ENCODE assay signal across 9 cellular contexts in genomic region chr12:51847830-51848727, GRCh38. TPM values are rescaled to one million over a fixed set of nuclear protein-coding genes. Genes with fewer than 3 reads are reported as not detected.
A peak's percentile ranks its signal among the peaks of the same experiment; 100 is the strongest.
DNase-seq lines count a peak whose midpoint lies in the region; ATAC-seq and TF ChIP-seq lines count a peak whose summit lies in the region.
"Had no signal": no experiment of that assay in that cellular context is flagged by ENCODE, and none has a peak within 500 bp of the region (broad histone marks: within the 10 kb centered on the region; RNA-seq: fewer than 3 reads in every experiment).

Gene FIGNL2 (minus strand): TSS chr12:51848718. CDS start chr12:51822413, 26,305 bp downstream.

- H3K4me1 ChIP-seq in SK-N-SH (ENCODE audit: control insufficient read depth in 1 of 2, insufficient read depth in 2 of 2, low read depth in 1 of 2, low read length in 1 of 2) (peaks cover 0 to 48% of the 10 kb centered on the region in 2 experiments; a peak in 2 of 4 replicates), right atrium auricular region (peaks cover 0 to 42% of the 10 kb centered on the region in 2 donors), rectal smooth muscle tissue (ENCODE audit: control insufficient read depth, insufficient read depth, low read length) (no peaks in the 10 kb centered on the region)

- H3K4me2 ChIP-seq in SK-N-SH = peak within 1 kb of the TSS; percentile 76

- H4K20me1 ChIP-seq in SK-N-SH (ENCODE audit: insufficient read depth) = no peaks in the 10 kb centered on the region

- no peak for TF ChIP-seq EP300 in SK-N-SH (IDR thresholded peaks at IDR 0.05; ENCODE audit: borderline replicate concordance in 1 of 2, low read depth in 1 of 2, low read length in 1 of 2)

- H3K9ac ChIP-seq in SK-N-SH (no peak within 1 kb of the TSS), rectal smooth muscle tissue (ENCODE audit: low read length) (no peak within 1 kb of the TSS)

- WGBS in SK-N-SH (ENCODE audit: low lambda C conversion rate) = 3% methylated on average over 14 of the region's 84 CpGs

- H3K27ac ChIP-seq in SK-N-SH (ENCODE audit: low read depth in 2 of 2, low read length in 1 of 2) (peak within 1 kb of the TSS in 1 of 2 experiments; percentile 84; a peak in 2 of 4 replicates), right atrium auricular region (peak within 1 kb of the TSS; percentile 66 to 71), rectal smooth muscle tissue (ENCODE audit: low read depth, low read length) (no peak within 1 kb of the TSS)

- CTCF ChIA-PET in SK-N-SH (lab: Yijun Ruan, JAX) = interaction anchor here (1.1 to 6.0 kb wide), 3 partner anchors 20 to 27 kb away, joined by 4 to 25 read pairs (median 16); no protein-coding TSS in a partner anchor

- peaks cover 7% of the 10 kb centered on the region; the same call in 1 of the 2 replicates for H3K27me3 ChIP-seq in SK-N-SH (ENCODE audit: insufficient read depth)
- peaks cover 9 to 13% of the 10 kb centered on the region in 2 donors for H3K27me3 ChIP-seq in right atrium auricular region
- H3K27me3 ChIP-seq in rectal smooth muscle tissue (ENCODE audit: control insufficient read depth, insufficient read depth, low read length) = peaks cover 40% of the 10 kb centered on the region

- H3F3A ChIP-seq in SK-N-SH (replicated peaks; ENCODE audit: insufficient read depth) = no peaks in the 10 kb centered on the region

- TF ChIP-seq CTCF in SK-N-SH (IDR thresholded peaks at IDR 0.05) = no peak
- TF ChIP-seq CTCF in right atrium auricular region (IDR thresholded peaks at IDR 0.05) = no peak

- ATAC-seq in HG03280 (IDR thresholded peaks at IDR 0.05; ENCODE audit: unreplicated experiment) = no peak

- no peaks in the 10 kb centered on the region for H3K79me2 ChIP-seq in SK-N-SH (ENCODE audit: insufficient read depth)

- H3K4me3 ChIP-seq in SK-N-SH (ENCODE audit: low read depth in 2 of 2, low read length in 1 of 2) (peak within 1 kb of the TSS; percentile 61 to 63), right atrium auricular region (peak within 1 kb of the TSS; percentile 49 to 68), rectal smooth muscle tissue (ENCODE audit: low read length) (peak within 1 kb of the TSS; percentile 32)

- POLR2A ChIA-PET in SK-N-SH (lab: Yijun Ruan, JAX) = no interaction called here

- H3K36me3 ChIP-seq in SK-N-SH (replicated peaks in 1 of 2; ENCODE audit: control insufficient read depth in 1 of 2, insufficient read depth in 2 of 2, low read length in 1 of 2) (no peaks in the 10 kb centered on the region), right atrium auricular region (no peaks in the 10 kb centered on the region), rectal smooth muscle tissue (ENCODE audit: control insufficient read depth, insufficient read depth, low read length) (no peaks in the 10 kb centered on the region)

- H3K9me2 ChIP-seq in SK-N-SH = no peaks in the 10 kb centered on the region

- peak within 1 kb of the TSS; percentile 84; the same call in 1 of the 2 replicates for H2AFZ ChIP-seq in SK-N-SH (ENCODE audit: low read depth)

- H3K9me3 ChIP-seq in SK-N-SH (no peaks in the 10 kb centered on the region), right atrium auricular region (no peaks in the 10 kb centered on the region)

- no peak for TF ChIP-seq RAD21 in SK-N-SH (IDR thresholded peaks at IDR 0.05; ENCODE audit: low read length)

- DNase-seq in CD1c-positive myeloid dendritic cell (ENCODE audit: extremely low spot score) = peak; percentile 28
- DNase-seq in SK-N-SH = peak; percentile 85
- DNase-seq in right atrium auricular region (ENCODE audit: low spot score) = no peak
- no peak for DNase-seq in activated CD4-positive, CD25-positive, alpha-beta regulatory T cell (lab: John Stamatoyannopoulos, UW)
- DNase-seq in NCI-H345 (lab: John Stamatoyannopoulos, UW) = no peak
- DNase-seq in activated effector memory CD4-positive, alpha-beta T cell treated with anti-CD3 and anti-CD28 coated beads, Interleukin-2, amount 50 U/mL, for 16 hours = no peak
- DNase-seq: NCI-H2171 treated with DMSO at 0.1 percent for 48 hours had no signal

TF ChIP-seq in SK-N-SH, 30 proteins besides CTCF, POLR2A, EP300 and RAD21:
- TF ChIP-seq MXI1 (IDR thresholded peaks at IDR 0.05; ENCODE audit: low read depth, low read length) (peak; percentile 38; the same call in 1 of the 2 replicates), POLR2AphosphoS5 (IDR thresholded peaks at IDR 0.05; ENCODE audit: low read depth, low read length) (no peak)

RNA-seq across cellular contexts. Expression of gene FIGNL2, which starts in this region (rescaled TPM):
- polyA plus RNA-seq in SK-N-SH (2012; rRNA removed) = 0.05 and 0.08 TPM in 2 replicates
- polyA plus RNA-seq in SK-N-SH (2012; cell fraction: cytosol; rRNA removed) = 0.03 and 0.05 TPM in 2 replicates
- 0.46 and 0.58 TPM in 2 replicates for polyA plus RNA-seq in SK-N-SH (2012; cell fraction: nucleus; rRNA removed)
- total RNA-seq in right atrium auricular region = under 1 TPM; 0.19 to 0.24 TPM

Comparison
In these comparisons a context has a peak if more than half of its experiments do, and no peak if none do; other contexts are left out.
1. Peak in DNase-seq, H3K4me3 ChIP-seq and H3K4me2 ChIP-seq in SK-N-SH; RNA of the gene not detected or under 1 TPM.